In the genomic region with DNA sequence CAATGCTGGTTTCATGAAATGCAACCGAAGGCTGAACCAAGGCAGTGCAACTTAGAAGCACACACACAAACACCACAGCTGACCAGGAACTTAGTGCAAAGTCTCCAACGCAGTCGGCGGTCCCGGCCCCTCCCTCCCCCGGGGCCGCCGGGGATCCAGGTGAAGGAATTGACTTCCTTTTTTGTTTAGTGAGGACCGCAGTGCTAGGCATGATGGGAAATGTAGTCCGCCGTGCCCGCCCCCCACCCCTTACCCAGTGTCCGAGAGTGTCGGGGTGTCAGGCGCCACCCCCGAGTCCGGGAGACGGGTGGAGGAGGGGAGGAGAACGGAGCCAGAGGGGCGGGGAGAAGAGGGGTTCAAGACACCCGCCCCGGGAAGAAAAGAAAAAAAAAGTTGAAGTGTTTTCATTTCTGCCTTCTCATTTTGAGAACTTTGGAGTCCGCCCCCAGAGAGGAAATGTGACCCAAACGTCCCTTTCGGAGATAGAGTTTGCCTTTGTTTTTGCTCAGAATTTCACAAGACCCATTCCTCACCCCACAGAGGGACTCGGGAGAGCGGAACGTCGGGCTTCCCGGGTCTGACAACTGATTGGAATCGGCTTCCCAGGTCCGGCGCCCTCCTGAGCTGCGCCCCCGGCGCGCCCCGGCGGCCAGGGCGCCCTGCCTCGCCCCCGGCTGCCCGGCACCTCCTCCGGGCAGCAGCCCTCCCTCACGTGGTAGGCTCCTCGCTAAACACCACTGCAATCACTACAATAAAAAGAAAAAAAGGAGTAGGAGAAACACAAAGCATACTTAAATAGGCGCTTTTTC, we compare ENCODE assay signal across 8 cellular contexts. TPM values are rescaled to one million over a fixed set of nuclear protein-coding genes. Genes with fewer than 3 reads are reported as not detected.
DNase-seq lines count a peak whose midpoint lies in the region; ATAC-seq and TF ChIP-seq lines count a peak whose summit lies in the region.

No MANE protein-coding gene starts in this region.

- H3K27ac ChIP-seq in OCI-LY1 (ENCODE audit: low read depth, low read length, poor library complexity, severe bottlenecking) = no peak overlapping the region
- peak overlapping the region; percentile 93 for H3K27ac ChIP-seq in fibroblast of lung (ENCODE audit: insufficient read depth, low read length)
- peak overlapping the region; percentile 99 for H3K27ac ChIP-seq in muscle layer of colon (ENCODE audit: low read depth, low read length)
- H3K27ac ChIP-seq in substantia nigra (ENCODE audit: low read depth, low read length, poor library complexity, severe bottlenecking) = peak overlapping the region; percentile 89

- no peaks in the 10 kb centered on the region for H3K9me2 ChIP-seq in OCI-LY1 (ENCODE audit: low read depth, low read length)

- peak overlapping the region; percentile 53 for H3K4me3 ChIP-seq in OCI-LY1 (ENCODE audit: low read depth, low read length, poor library complexity, severe bottlenecking)
- peak overlapping the region; percentile 80 to 96 (median 95) for H3K4me3 ChIP-seq in fibroblast of lung (replicated peaks in 1 of 4; ENCODE audit: control extremely low read depth in 1 of 4, insufficient read depth in 1 of 4, low read depth in 3 of 4, low read length in 4 of 4)
- peak overlapping the region; percentile 79 to 99 for H3K4me3 ChIP-seq in muscle layer of colon (ENCODE audit: low read depth in 1 of 2, low read length in 2 of 2)

- TF ChIP-seq CTCF in OCI-LY1 (IDR thresholded peaks at IDR 0.05; ENCODE audit: low read length) (no peak), fibroblast of lung (conservative IDR thresholded peaks at IDR 0.05 in 1 of 2, IDR thresholded peaks at IDR 0.05 in 1 of 2; ENCODE audit: low read depth in 1 of 2, low read length in 2 of 2) (no peak)

- DNase-seq in COLO668 (lab: John Stamatoyannopoulos, UW; ENCODE audit: unreplicated experiment) = peak; percentile 82
- peak; percentile 63 for DNase-seq in HEK293T (ENCODE audit: extremely low spot score)
- DNase-seq in activated T-helper 9 cell treated with anti-CD3 and anti-CD28 coated beads, Interleukin-2, amount 50 U/mL, for 16 hours (ENCODE audit: low read depth) = peak; percentile 19
- DNase-seq in fibroblast of lung (ENCODE audit: low read depth in 2 of 2) = peak; percentile 89 to 95
- peak in 44 of 49 donors; percentile 23 to 82 (median 62) for DNase-seq in substantia nigra (lab: John Stamatoyannopoulos, UW)

- H3K27me3 ChIP-seq in OCI-LY1 (ENCODE audit: insufficient read depth, low read length) (peaks cover 13% of the 10 kb centered on the region; the same call in 1 of the 2 replicates), fibroblast of lung (ENCODE audit: control insufficient read depth, insufficient read depth, low read length) (no peaks in the 10 kb centered on the region), muscle layer of colon (ENCODE audit: control insufficient read depth in 1 of 2, insufficient read depth in 2 of 2, low read length in 2 of 2) (no peaks in the 10 kb centered on the region)

- ATAC-seq in GM18861 (IDR thresholded peaks at IDR 0.05; ENCODE audit: unreplicated experiment) = no peak

- H3K4me1 ChIP-seq in OCI-LY1 (ENCODE audit: insufficient read depth, low read length, severe bottlenecking) (peaks cover 44% of the 10 kb centered on the region), fibroblast of lung (ENCODE audit: control insufficient read depth, extremely low read depth, insufficient read depth, low read length) (peaks cover 15% of the 10 kb centered on the region), muscle layer of colon (ENCODE audit: insufficient read depth, low read length) (peaks cover 18% of the 10 kb centered on the region)

- POLR2A ChIA-PET in HEK293T (lab: Yijun Ruan, JAX) = interaction anchor here (1.2 kb wide), 1 partner anchor 34 kb away, joined by 8 read pairs; no protein-coding TSS in a partner anchor

- H2AFZ ChIP-seq in OCI-LY1 (ENCODE audit: low read length) (no peak overlapping the region), fibroblast of lung (ENCODE audit: low read length) (no peak overlapping the region)

- CTCF ChIA-PET in HEK293T (lab: Yijun Ruan, JAX) = interaction anchor here (0.7 to 1.5 kb wide), 2 partner anchors 10 to 60 kb away, joined by 3 to 7 read pairs; no protein-coding TSS in a partner anchor

- H3K9ac ChIP-seq in OCI-LY1 (ENCODE audit: low read length) (peak overlapping the region; percentile 43; the same call in 1 of the 2 replicates), fibroblast of lung (ENCODE audit: insufficient read depth, low read length) (peak overlapping the region; percentile 90), muscle layer of colon (ENCODE audit: low read length) (peak overlapping the region; percentile 82)

- H3K36me3 ChIP-seq in OCI-LY1 (ENCODE audit: insufficient read depth, low read length) (no peaks in the 10 kb centered on the region), fibroblast of lung (ENCODE audit: control insufficient read depth, insufficient read depth, low read length) (no peaks in the 10 kb centered on the region), muscle layer of colon (ENCODE audit: insufficient read depth, low read length) (no peaks in the 10 kb centered on the region)

- H3K4me2 ChIP-seq in OCI-LY1 (ENCODE audit: low read length) (peak overlapping the region; percentile 76), fibroblast of lung (ENCODE audit: extremely low read depth, insufficient read depth, low read length) (peak overlapping the region; percentile 91)

- H3K79me2 ChIP-seq in OCI-LY1 (ENCODE audit: insufficient read depth, low read length) (no peaks in the 10 kb centered on the region), fibroblast of lung (ENCODE audit: control insufficient read depth, insufficient read depth, low read length) (peaks cover 21% of the 10 kb centered on the region)

- H4K20me1 ChIP-seq in OCI-LY1 (ENCODE audit: insufficient read depth, low read length) (no peaks in the 10 kb centered on the region), fibroblast of lung (ENCODE audit: control insufficient read depth, extremely low read depth, insufficient read depth, low read length) (no peaks in the 10 kb centered on the region)

- H3K9me3 ChIP-seq in OCI-LY1 (ENCODE audit: low read length) (no peaks in the 10 kb centered on the region), fibroblast of lung (ENCODE audit: control insufficient read depth, insufficient read depth, low read depth, low read length) (no peaks in the 10 kb centered on the region), muscle layer of colon (ENCODE audit: low read length) (no peaks in the 10 kb centered on the region)

- H3F3A ChIP-seq in OCI-LY1 (ENCODE audit: insufficient read depth, low read length) = no peaks in the 10 kb centered on the region

TF ChIP-seq in HEK293T, 16 proteins besides CTCF, POLR2A, EP300 and RAD21:
- TF ChIP-seq, protein P1, sequence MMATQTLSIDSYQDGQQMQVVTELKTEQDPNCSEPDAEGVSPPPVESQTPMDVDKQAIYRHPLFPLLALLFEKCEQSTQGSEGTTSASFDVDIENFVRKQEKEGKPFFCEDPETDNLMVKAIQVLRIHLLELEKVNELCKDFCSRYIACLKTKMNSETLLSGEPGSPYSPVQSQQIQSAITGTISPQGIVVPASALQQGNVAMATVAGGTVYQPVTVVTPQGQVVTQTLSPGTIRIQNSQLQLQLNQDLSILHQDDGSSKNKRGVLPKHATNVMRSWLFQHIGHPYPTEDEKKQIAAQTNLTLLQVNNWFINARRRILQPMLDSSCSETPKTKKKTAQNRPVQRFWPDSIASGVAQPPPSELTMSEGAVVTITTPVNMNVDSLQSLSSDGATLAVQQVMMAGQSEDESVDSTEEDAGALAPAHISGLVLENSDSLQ (IDR thresholded peaks at IDR 0.05) = no peak
- TF ChIP-seq SP1 (IDR thresholded peaks at IDR 0.05) = no peak
- peak; percentile 89 for TF ChIP-seq ZNF384 (IDR thresholded peaks at IDR 0.05)
- TF ChIP-seq CTBP1 (IDR thresholded peaks at IDR 0.05; ENCODE audit: borderline replicate concordance) = 0 out of 2 replicates have a peak, but pooled peaks have one; percentile 11

RNA-seq across cellular contexts. Expression of a gene that starts 2.0 kb away (rescaled TPM):
- 71.5 and 97.3 TPM in 2 replicates for total RNA-seq in fibroblast of lung
- 4.1 and 9.2 TPM in 2 replicates for polyA plus RNA-seq in fibroblast of lung
- polyA plus RNA-seq in fibroblast of lung (2012) = 13.6 and 19.5 TPM in 2 replicates
- polyA minus RNA-seq in fibroblast of lung (ENCODE audit: low replicate concordance) = 4.1 and 7.5 TPM in 2 replicates

Comparison
In these comparisons a context has a peak if more than half of its experiments do, and no peak if none do; other contexts are left out.
1. DNase-seq: peak in every context shown above with its lines; median percentile 92 in fibroblast of lung; 82 in COLO668; 63 in HEK293T; 62 in substantia nigra; 19 in activated T-helper 9 cell treated with anti-CD3 and anti-CD28 coated beads, Interleukin-2, amount 50 U/mL, for 16 hours.